Comparison of ENCODE assay signal across 9 cellular contexts in the genomic region with DNA sequence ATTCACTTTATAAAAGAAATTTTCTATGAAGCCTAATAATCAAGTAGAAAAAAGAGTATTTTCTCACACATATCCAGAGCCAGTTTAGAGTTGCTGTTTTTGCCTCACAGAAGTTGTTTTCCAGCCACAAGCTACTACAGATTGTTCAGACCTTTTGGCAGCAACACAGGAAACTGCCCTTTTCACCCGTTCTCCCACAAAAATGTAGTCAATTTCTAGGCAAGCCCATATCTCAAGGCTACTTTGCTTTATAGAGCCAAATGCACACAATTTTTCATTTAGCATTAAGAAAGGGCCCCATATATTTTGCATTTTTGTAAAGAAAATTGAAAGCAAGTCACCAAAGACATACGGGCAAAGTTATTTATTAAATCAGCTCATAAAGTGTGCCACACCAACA. TPM values are rescaled to one million over a fixed set of nuclear protein-coding genes. Genes with fewer than 3 reads are reported as not detected.
A peak's percentile ranks its signal among the peaks of the same experiment; 100 is the strongest.
DNase-seq lines count a peak whose midpoint lies in the region; ATAC-seq and TF ChIP-seq lines count a peak whose summit lies in the region.
"Had no signal": no experiment of that assay in that cellular context is flagged by ENCODE, and none has a peak within 500 bp of the region (broad histone marks: within the 10 kb centered on the region; RNA-seq: fewer than 3 reads in every experiment).

No MANE protein-coding gene starts in this region.

- peaks cover 9% of the 10 kb centered on the region for H3K9me3 ChIP-seq in HUES64 (ENCODE audit: insufficient read depth, low read depth, low read length)
- no peaks in the 10 kb centered on the region for H3K9me3 ChIP-seq in tibial nerve
- peaks cover 2% of the 10 kb centered on the region for H3K9me3 ChIP-seq in HAP-1

- H3K27ac ChIP-seq in HUES64 (ENCODE audit: low read depth, low read length) = 0 out of 2 replicates have a peak overlapping the region, but pooled peaks have one; percentile 13
- H3K27ac ChIP-seq in tibial nerve = peak overlapping the region; percentile 43 to 86 (median 72)

- no peaks in the 10 kb centered on the region; the same call in 1 of the 2 replicates for H3K36me3 ChIP-seq in HUES64 (ENCODE audit: insufficient read depth, low read length)
- H3K36me3 ChIP-seq in tibial nerve = peaks cover 0 to under 1% (median 0%) of the 10 kb centered on the region in 3 donors
- no peaks in the 10 kb centered on the region for H3K36me3 ChIP-seq in HAP-1 (replicated peaks)

- TF ChIP-seq EP300 in tibial nerve (IDR thresholded peaks at IDR 0.05) = peak; percentile 45 to 75

- no peak overlapping the region for H3K4me3 ChIP-seq in HUES64 (ENCODE audit: low read length)
- no peak overlapping the region for H3K4me3 ChIP-seq in cardiac fibroblast (replicated peaks in 1 of 2; ENCODE audit: low read depth in 2 of 2, low read length in 2 of 2)
- peak overlapping the region in 1 of 4 donors; percentile 31 for H3K4me3 ChIP-seq in tibial nerve
- no peak overlapping the region for H3K4me3 ChIP-seq in HAP-1

- ATAC-seq in left lobe of liver (peak; percentile 79), HG03039 (IDR thresholded peaks at IDR 0.05; ENCODE audit: unreplicated experiment) (no peak)

- in situ Hi-C loops in HAP-1 (cut with MboI; ENCODE audit: low sequenced_read_pairs) = no loop called here

- no peak overlapping the region for H3K9ac ChIP-seq in HUES64 (ENCODE audit: low read depth, low read length)

- no peak for TF ChIP-seq POLR2A in tibial nerve (IDR thresholded peaks at IDR 0.05)

- TF ChIP-seq CTCF in cardiac fibroblast (IDR thresholded peaks at IDR 0.05; ENCODE audit: low read depth, low read length) (no peak), tibial nerve (IDR thresholded peaks at IDR 0.05) (no peak)

- WGBS in HUES64 = 85% methylated on average over 2 of the region's 2 CpGs
- 2 to 3% methylated on average over 2 of the region's 2 CpGs for WGBS in tibial nerve, 2 donors

- peak; percentile 85 to 92 for DNase-seq in cardiac fibroblast (ENCODE audit: low read depth in 2 of 2)
- DNase-seq in left lobe of liver (ENCODE audit: low spot score) = no peak
- DNase-seq in tibial nerve (ENCODE audit: low spot score in 2 of 2) = peak in 1 of 2 donors; percentile 47
- DNase-seq in HAP-1 (ENCODE audit: low spot score in 2 of 2) = no peak
- no peak for DNase-seq in NCI-H748 treated with DMSO at 0.1 percent for 48 hours (lab: John Stamatoyannopoulos, UW)
- no peak for DNase-seq in HT-29 (ENCODE audit: low spot score)
- DNase-seq: central memory CD4-positive, alpha-beta T cell had no signal

- H3K4me1 ChIP-seq in HUES64 (ENCODE audit: insufficient read depth, low read length) (peaks cover 27% of the 10 kb centered on the region), tibial nerve (peaks cover 2 to 77% (median 32%) of the 10 kb centered on the region in 4 donors), HAP-1 (peaks cover 2% of the 10 kb centered on the region; the same call in 1 of the 2 replicates)

- H3K27me3 ChIP-seq in HUES64 (ENCODE audit: insufficient read depth, low read length) = no peaks in the 10 kb centered on the region
- no peaks in the 10 kb centered on the region for H3K27me3 ChIP-seq in tibial nerve
- no peaks in the 10 kb centered on the region for H3K27me3 ChIP-seq in HAP-1 (ENCODE audit: low read depth)

RNA-seq across cellular contexts. Expression of gene EPB41L2, which starts 49.5 kb away (rescaled TPM):
- 46.4 TPM for polyA plus RNA-seq in HUES64 (2013, experiment 1 of 2)
- 56.4 TPM for polyA plus RNA-seq in HUES64 (2013, experiment 2 of 2)
- total RNA-seq in left lobe of liver = 18.7 TPM
- total RNA-seq in tibial nerve = 100 to 1,000 TPM; 190 to 321 (median 265) TPM
- 1.5 and 9.5 TPM in 2 replicates for total RNA-seq in HT-29 (2014; rRNA removed; shearing (Covaris generic))

Comparison
In these comparisons a context has a peak if more than half of its experiments do, and no peak if none do; other contexts are left out.
1. DNase-seq: peak in cardiac fibroblast (2 of 2); none in left lobe of liver (single experiment), HAP-1 (0 of 2), NCI-H748 treated with DMSO at 0.1 percent for 48 hours (single experiment) and HT-29 (single experiment).